8 cellular contexts compared by ENCODE assay signal in genomic region chr19:35135389-35135909, GRCh38. TPM values are rescaled to one million over a fixed set of nuclear protein-coding genes. Genes with fewer than 3 reads are reported as not detected.
DNase-seq lines count a peak whose midpoint lies in the region; ATAC-seq and TF ChIP-seq lines count a peak whose summit lies in the region.

No MANE protein-coding gene starts in this region.

- ATAC-seq in GM18519 (IDR thresholded peaks at IDR 0.05; ENCODE audit: low FRiP score, unreplicated experiment), result no peak

- no peak overlapping the region for H3K27ac Mint-ChIP-seq in endodermal cell
- no peak overlapping the region for H3K27ac Mint-ChIP-seq in mesothelial cell of epicardium

- 0 to 4% methylated on average over 2 to 7 of the region's 7 CpGs for whole genome bisulfite sequencing in GM23248 (ENCODE audit: low coverage in 1 of 2, low lambda C conversion rate in 2 of 2, missing lambda C conversion rate in 2 of 2), 2 experiments
- WGBS in endodermal cell (ENCODE audit: insufficient coverage in 1 of 2, insufficient read length in 1 of 2), 2 experiments, result 4% methylated on average over 6 of the region's 7 CpGs; no CpG with 5 or more reads in 1 of the 2 experiments

- H3K27ac ChIP-seq in GM23248 (no peak overlapping the region), endodermal cell (ENCODE audit: low read depth, low read length) (no peak overlapping the region)

- no peak overlapping the region for H2AFZ ChIP-seq in GM23248

- peak; percentile 85 for TF ChIP-seq CTCF in AG09319 (IDR thresholded peaks at IDR 0.05; ENCODE audit: low read depth, low read length)
- peak; percentile 95 for TF ChIP-seq CTCF in endodermal cell (conservative IDR thresholded peaks at IDR 0.05)
- TF ChIP-seq CTCF in mesothelial cell of epicardium (IDR thresholded peaks at IDR 0.05; ENCODE audit: unreplicated experiment), result peak; percentile 88

- H3K9ac ChIP-seq in GM23248 (no peak overlapping the region), endodermal cell (ENCODE audit: extremely low read depth, low read length, poor library complexity, severe bottlenecking) (no peak overlapping the region)

- H3K9me2 ChIP-seq in GM23248 (ENCODE audit: insufficient read depth), result no peaks in the 10 kb centered on the region

- H3K9me3 ChIP-seq in GM23248 (ENCODE audit: low read depth) (no peaks in the 10 kb centered on the region), endodermal cell (ENCODE audit: control insufficient read depth, low read length) (no peaks in the 10 kb centered on the region)

- H3K9me3 Mint-ChIP-seq in endodermal cell (no peaks in the 10 kb centered on the region), mesothelial cell of epicardium (no peaks in the 10 kb centered on the region)

- no peaks in the 10 kb centered on the region for H3K36me3 Mint-ChIP-seq in endodermal cell (ENCODE audit: low read depth)
- no peaks in the 10 kb centered on the region for H3K36me3 Mint-ChIP-seq in mesothelial cell of epicardium

- no peak overlapping the region for H3K4me3 Mint-ChIP-seq in endodermal cell
- no peak overlapping the region for H3K4me3 Mint-ChIP-seq in mesothelial cell of epicardium

- H3K36me3 ChIP-seq in GM23248 (ENCODE audit: low read depth) (no peaks in the 10 kb centered on the region), endodermal cell (ENCODE audit: control insufficient read depth, insufficient read depth, low read length) (no peaks in the 10 kb centered on the region)

- H3K27me3 ChIP-seq in GM23248 (replicated peaks; ENCODE audit: insufficient read depth) (peaks cover 10% of the 10 kb centered on the region), endodermal cell (ENCODE audit: control insufficient read depth, insufficient read depth, low read length, poor library complexity, severe bottlenecking) (peaks cover 6% of the 10 kb centered on the region)

- no peaks in the 10 kb centered on the region for H3K79me2 ChIP-seq in GM23248 (ENCODE audit: insufficient read depth)

- no peak overlapping the region for H3K4me3 ChIP-seq in GM23248
- no peak overlapping the region for H3K4me3 ChIP-seq in endodermal cell (ENCODE audit: low read length)

- peaks cover 4% of the 10 kb centered on the region for H3K4me1 Mint-ChIP-seq in endodermal cell
- peaks cover 23% of the 10 kb centered on the region for H3K4me1 Mint-ChIP-seq in mesothelial cell of epicardium

- no peak overlapping the region for H3K4me2 ChIP-seq in GM23248 (ENCODE audit: unreplicated experiment)

- peaks cover 13% of the 10 kb centered on the region; the same call in 1 of the 2 replicates for H3K4me1 ChIP-seq in GM23248 (ENCODE audit: insufficient read depth)
- no peaks in the 10 kb centered on the region for H3K4me1 ChIP-seq in endodermal cell (ENCODE audit: control insufficient read depth, insufficient read depth, low read length)

- in situ Hi-C loops in GM23248 (cut with MboI), result no loop called here

- no peaks in the 10 kb centered on the region for H3F3A ChIP-seq in GM23248 (ENCODE audit: insufficient read depth)

- H3K27me3 Mint-ChIP-seq in endodermal cell (ENCODE audit: insufficient read depth) (peaks cover 4% of the 10 kb centered on the region), mesothelial cell of epicardium (ENCODE audit: low read depth) (peaks cover 20% of the 10 kb centered on the region)

- no peak for DNase-seq in AG09319 (ENCODE audit: extremely low read depth, low read depth)
- peak; percentile 67 for DNase-seq in GM23248
- peak; percentile 84 for DNase-seq in NCI-H69 (lab: John Stamatoyannopoulos, UW)
- DNase-seq in activated CD8-positive, alpha-beta memory T cell treated with anti-CD3 and anti-CD28 coated beads for 24 hours, result peak; percentile 83
- DNase-seq in endodermal cell, result peak; percentile 94
- DNase-seq in mesothelial cell of epicardium (ENCODE audit: low spot score in 2 of 2, unreplicated experiment in 2 of 2), result peak in 1 of 2 experiments; percentile 86
- peak; percentile 43 to 55 for DNase-seq in stimulated activated CD8-positive, alpha-beta memory T cell treated with anti-CD3 and anti-CD28 coated beads, Interleukin-7, amount 100 ng/mL, for 48 hours (ENCODE audit: extremely low read depth in 1 of 2, low read depth in 1 of 2)

- no peaks in the 10 kb centered on the region for H4K20me1 ChIP-seq in GM23248 (ENCODE audit: insufficient read depth)

RNA-seq across cellular contexts. Expression of gene LGI4, which starts 0.6 kb away (rescaled TPM):
- total RNA-seq in GM23248 (2014; rRNA removed; shearing (Covaris generic)), result 0.86 TPM in 1 of 2 replicates, not detected in the other
- polyA plus RNA-seq in GM23248 (2016; fragmentation: Nextera tagmentation; extraction: Ambion mirVana), result 0.06 and 0.49 TPM in 2 replicates
- under 1 TPM; 0.27 to 0.37 TPM for total RNA-seq in endodermal cell
- 8.4 TPM for polyA plus RNA-seq in endodermal cell (2013, experiment 1 of 2)
- 7.0 TPM for polyA plus RNA-seq in endodermal cell (2013, experiment 2 of 2)
- 1.1 to 2.0 TPM (median 1.4 TPM) in 3 replicates for total RNA-seq in mesothelial cell of epicardium

RNA-seq across cellular contexts. Expression of gene FXYD1, which starts 3.2 kb away (rescaled TPM):
- total RNA-seq in GM23248 (2014; rRNA removed; shearing (Covaris generic)), result 0.43 TPM in 1 of 2 replicates, not detected in the other
- polyA plus RNA-seq in GM23248 (2016; fragmentation: Nextera tagmentation; extraction: Ambion mirVana), result 1.2 and 1.9 TPM in 2 replicates
- under 1 TPM in 1 of 2 donors, not detected in 1; 0.75 TPM for total RNA-seq in endodermal cell
- polyA plus RNA-seq in endodermal cell (2013, experiment 1 of 2), result 2.1 TPM
- 5.6 TPM for polyA plus RNA-seq in endodermal cell (2013, experiment 2 of 2)
- total RNA-seq in mesothelial cell of epicardium, result 2.8 to 4.3 TPM (median 3.6 TPM) in 3 replicates

RNA-seq across cellular contexts. Expression of gene FXYD7, which starts 7.6 kb away (rescaled TPM):
- not detected in 2 replicates for total RNA-seq in GM23248 (2014; rRNA removed; shearing (Covaris generic))
- polyA plus RNA-seq in GM23248 (2016; fragmentation: Nextera tagmentation; extraction: Ambion mirVana), result not detected in 2 replicates
- 1 to 10 TPM in 1 of 2 donors, not detected in 1; 1.1 TPM for total RNA-seq in endodermal cell
- polyA plus RNA-seq in endodermal cell (2013, experiment 1 of 2), result 8.2 TPM
- 5.4 TPM for polyA plus RNA-seq in endodermal cell (2013, experiment 2 of 2)
- 0.41 to 1.3 TPM (median 0.69 TPM) in 3 replicates for total RNA-seq in mesothelial cell of epicardium

RNA-seq across cellular contexts. Expression of gene FXYD5, which starts 19.1 kb away (rescaled TPM):
- total RNA-seq in GM23248 (2014; rRNA removed; shearing (Covaris generic)), result 209 and 233 TPM in 2 replicates
- polyA plus RNA-seq in GM23248 (2016; fragmentation: Nextera tagmentation; extraction: Ambion mirVana), result 496 and 515 TPM in 2 replicates
- total RNA-seq in endodermal cell (10 to 100 TPM; 24.0 to 29.6 TPM), mesothelial cell of epicardium (23.1 to 27.0 TPM (median 24.7 TPM) in 3 replicates)
- 36.6 TPM for polyA plus RNA-seq in endodermal cell (2013, experiment 1 of 2)
- polyA plus RNA-seq in endodermal cell (2013, experiment 2 of 2), result 27.4 TPM

RNA-seq across cellular contexts. Expression of gene FXYD3, which starts 19.8 kb away (rescaled TPM):
- total RNA-seq in GM23248 (2014; rRNA removed; shearing (Covaris generic)), result not detected in 2 replicates
- polyA plus RNA-seq in GM23248 (2016; fragmentation: Nextera tagmentation; extraction: Ambion mirVana), result not detected in 2 replicates
- total RNA-seq in endodermal cell, result not detected
- polyA plus RNA-seq in endodermal cell (2013, experiment 1 of 2), result not detected
- 0.99 TPM for polyA plus RNA-seq in endodermal cell (2013, experiment 2 of 2)
- 5.5 to 8.3 TPM (median 6.6 TPM) in 3 replicates for total RNA-seq in mesothelial cell of epicardium
